In the genomic region with DNA sequence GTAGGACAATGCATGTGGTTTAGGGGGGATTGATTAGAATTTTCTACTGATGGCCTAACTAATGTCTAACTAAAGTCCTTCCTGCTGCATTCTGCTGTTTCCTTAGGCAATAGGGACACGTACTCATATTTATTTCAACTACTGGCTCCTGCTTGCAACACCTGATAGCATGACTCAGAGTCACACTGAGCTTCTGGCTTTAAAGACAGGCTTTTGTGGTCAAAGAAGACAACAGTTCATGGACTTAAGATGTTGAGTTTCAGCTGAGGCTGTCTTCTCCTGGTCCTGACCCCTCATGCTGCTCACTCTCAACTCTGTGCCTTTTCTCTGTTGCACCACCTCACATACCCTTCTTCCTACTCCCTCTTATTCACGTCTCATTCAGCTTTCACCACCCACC, we compare ENCODE assay signal across 21 cellular contexts. TPM values are rescaled to one million over a fixed set of nuclear protein-coding genes. Genes with fewer than 3 reads are reported as not detected.
DNase-seq lines count a peak whose midpoint lies in the region; ATAC-seq and TF ChIP-seq lines count a peak whose summit lies in the region.
"Had no signal": no experiment of that assay in that cellular context is flagged by ENCODE, and none has a peak within 500 bp of the region (broad histone marks: within the 10 kb centered on the region; RNA-seq: fewer than 3 reads in every experiment).

No MANE protein-coding gene starts in this region.

- no peaks in the 10 kb centered on the region for H3K4me1 Mint-ChIP-seq in immature natural killer cell

- H3K9me3 Mint-ChIP-seq in immature natural killer cell, result no peaks in the 10 kb centered on the region
- H3K9me3 Mint-ChIP-seq: activated T-helper 2 cell treated with anti-CD3 and anti-CD28 coated beads, Interferon-gamma antibody, Interleukin-2, Interleukin-4, amounts not matched to agents 10 μg/mL and 5 μg/mL and 100 μg/mL, durations not matched to agents 14 hours and 24 hours and 36 hours had no signal

- no peaks in the 10 kb centered on the region for H3K36me3 Mint-ChIP-seq in immature natural killer cell

- ATAC-seq in HG02870 (IDR thresholded peaks at IDR 0.05; ENCODE audit: unreplicated experiment) (no peak), GM21737 (IDR thresholded peaks at IDR 0.05; ENCODE audit: unreplicated experiment) (no peak), GM21717 (IDR thresholded peaks at IDR 0.05; ENCODE audit: unreplicated experiment) (no peak)

- in situ Hi-C loops in Caki2 (cut with HindIII; ENCODE audit: low pct_unique_long_range_greater_than_20kb, low sequenced_read_pairs), result no loop called here

- no peak for TF ChIP-seq CTCF in epithelial cell of proximal tubule (conservative IDR thresholded peaks at IDR 0.05; ENCODE audit: low read depth, low read length)
- no peak for TF ChIP-seq CTCF in lower leg skin (IDR thresholded peaks at IDR 0.05)

- no peak for TF ChIP-seq POLR2A in lower leg skin (IDR thresholded peaks at IDR 0.05)

- DNase-seq in Caki2 (ENCODE audit: low read depth), result peak; percentile 66
- peak; percentile 55 to 72 for DNase-seq in NOMO-1 (lab: John Stamatoyannopoulos, UW; ENCODE audit: unreplicated experiment in 2 of 2)
- peak; percentile 96 for DNase-seq in epithelial cell of proximal tubule (ENCODE audit: low read depth)
- DNase-seq in lower leg skin (ENCODE audit: low spot score in 2 of 2), result peak; percentile 28 to 43
- no peak for DNase-seq in immature natural killer cell
- DNase-seq: amniotic stem cell; cerebellar nuclear complex; COR-L47; kidney; NCI-H2081; NCI-H526 treated with DMSO at 0.1 percent for 48 hours; occipital lobe; stimulated activated CD4-positive, alpha-beta T cell treated with anti-CD3 and anti-CD28 coated beads, Interleukin-4, amount 100 ng/mL, for 4 hours had no signal

- no peak overlapping the region for H3K27ac Mint-ChIP-seq in immature natural killer cell
- H3K27ac Mint-ChIP-seq: activated T-helper 2 cell treated with anti-CD3 and anti-CD28 coated beads, Interferon-gamma antibody, Interleukin-2, Interleukin-4, amounts not matched to agents 10 μg/mL and 5 μg/mL and 100 μg/mL, durations not matched to agents 14 hours and 24 hours and 36 hours had no signal

- WGBS in lower leg skin, 2 donors, result 59 to 76% methylated on average over 2 of the region's 2 CpGs

- no peak overlapping the region for H3K4me3 Mint-ChIP-seq in immature natural killer cell

- no peak overlapping the region for H3K4me3 ChIP-seq in epithelial cell of proximal tubule (ENCODE audit: low read depth, low read length)
- no peak overlapping the region for H3K4me3 ChIP-seq in lower leg skin (ENCODE audit: low read depth, poor library complexity, severe bottlenecking)

- H3K27me3 Mint-ChIP-seq in immature natural killer cell (ENCODE audit: low read depth in 3 of 3), result peaks cover 0 to 10% (median 4%) of the 10 kb centered on the region in 3 donors

- intact Hi-C loops in lower leg skin (cut with DNase I; ENCODE audit: low total_unique reads), result no loop called here

RNA-seq across cellular contexts. Expression of a gene that starts 29.1 kb away (rescaled TPM):
- 0.57 and 0.96 TPM in 2 replicates for total RNA-seq in Caki2 (2014; rRNA removed; shearing (Covaris generic); ENCODE audit: low replicate concordance)
- total RNA-seq in epithelial cell of proximal tubule (0.14 and 0.46 TPM in 2 replicates), lower leg skin (1 to 10 TPM in 3 of 4 donors, under 1 TPM in 1; 0.63 to 3.1 (median 1.7) TPM)
- polyA plus RNA-seq in immature natural killer cell, result not detected
- total RNA-seq: activated CD8-positive, alpha-beta memory T cell treated with anti-CD3 and anti-CD28 coated beads for 36 hours; activated T-helper 2 cell treated with anti-CD3 and anti-CD28 coated beads, Interferon-gamma antibody, Interleukin-2, Interleukin-4, amounts not matched to agents 10 μg/mL and 5 μg/mL and 100 μg/mL, durations not matched to agents 14 hours and 24 hours and 36 hours; M059J; RPMI7951; T-helper 1 cell treated with Interleukin-12 subunit alpha and Interleukin-12 subunit beta and Interleukin-4 antibody, amounts not matched to agents 30 ng/mL and 1 ng/mL, for 36 hours had no signal

Comparison
In these comparisons a context has a peak if more than half of its experiments do, and no peak if none do; other contexts are left out.
1. DNase-seq: peak in Caki2 (single experiment), NOMO-1 (2 of 2), epithelial cell of proximal tubule (single experiment) and lower leg skin (2 of 2); none in immature natural killer cell (0 of 3).